In the genomic region with DNA sequence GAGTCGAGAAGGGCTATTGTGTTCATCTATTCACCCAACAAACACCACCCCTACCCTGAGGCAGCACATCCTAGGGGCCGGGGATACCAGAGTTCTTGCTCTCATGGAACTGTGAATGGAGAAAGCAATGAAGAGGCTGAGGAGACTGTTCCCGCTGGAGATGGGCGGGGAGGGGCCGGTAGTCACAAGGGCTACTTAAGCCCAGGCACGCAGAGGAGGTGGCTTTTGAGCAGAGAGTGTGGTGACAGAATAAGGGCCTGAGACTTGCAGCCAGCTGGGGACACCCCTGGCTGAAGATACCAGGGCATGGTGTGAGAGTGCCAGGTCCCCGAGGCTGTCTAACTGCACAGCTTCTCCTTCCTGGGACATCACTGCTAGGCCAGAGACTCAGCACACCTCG, we compare ENCODE assay signal across 23 cellular contexts.
"Had no signal": no experiment of that assay in that cellular context is flagged by ENCODE, and none has a peak within 500 bp of the region (broad histone marks: within the 10 kb centered on the region; RNA-seq: fewer than 3 reads in every experiment).

No MANE protein-coding gene starts in this region.

- H3K27me3 ChIP-seq: SJSA1 had no signal

- H3K36me3 ChIP-seq: adrenal gland, SJSA1 had no signal

- H3K27ac Mint-ChIP-seq: activated CD8-positive, alpha-beta T cell treated with anti-CD3 and anti-CD28 coated beads, Interleukin-2, amount 10 ng/mL, durations not matched to agents 7 days and 5 days; activated naive CD8-positive, alpha-beta T cell treated with anti-CD3 and anti-CD28 coated beads, Interleukin-2, amount 10 ng/mL, durations not matched to agents 7 days and 5 days; T-helper 1 cell treated with Interleukin-12 subunit alpha and Interleukin-12 subunit beta and Interleukin-4 antibody, amounts not matched to agents 30 μg/mL and 1 μg/mL, for 36 hours; WTC11 had no signal

- H3K4me3 Mint-ChIP-seq: activated CD8-positive, alpha-beta T cell treated with anti-CD3 and anti-CD28 coated beads, Interleukin-2, amount 10 ng/mL, durations not matched to agents 7 days and 5 days; activated naive CD8-positive, alpha-beta T cell treated with anti-CD3 and anti-CD28 coated beads, Interleukin-2, amount 10 ng/mL, durations not matched to agents 7 days and 5 days; T-helper 1 cell treated with Interleukin-12 subunit alpha and Interleukin-12 subunit beta and Interleukin-4 antibody, amounts not matched to agents 30 μg/mL and 1 μg/mL, for 36 hours; WTC11 had no signal

- H3K9me3 ChIP-seq: adrenal gland, SJSA1 had no signal

- H3K4me1 ChIP-seq: SJSA1 had no signal

- H3K9me3 Mint-ChIP-seq: WTC11 had no signal

- DNase-seq: activated CD4-positive, alpha-beta T cell treated with anti-CD3 and anti-CD28 coated beads for 48 hours; activated CD4-positive, alpha-beta T cell treated with anti-CD3 and anti-CD28 coated beads, Interleukin-2, amount 50 U/mL, for 4 hours; activated CD4-positive, CD25-positive, alpha-beta regulatory T cell treated with anti-CD3 and anti-CD28 coated beads, Interleukin-2, amount 50 U/mL, for 72 hours; activated CD8-positive, alpha-beta memory T cell treated with anti-CD3 and anti-CD28 coated beads, Interleukin-2, amount 50 U/mL, for 48 hours; activated CD8-positive, alpha-beta T cell treated with anti-CD3 and anti-CD28 coated beads, Interleukin-2, amount 10 ng/mL, durations not matched to agents 7 days and 5 days; activated naive CD4-positive, alpha-beta T cell treated with anti-CD3 and anti-CD28 coated beads, Interleukin-2, amount 50 U/mL, for 16 hours; activated naive CD8-positive, alpha-beta T cell treated with anti-CD3 and anti-CD28 coated beads, Interleukin-2, amount 10 ng/mL, durations not matched to agents 7 days and 5 days; activated T-cell treated with anti-CD3 and anti-CD28 coated beads, Interleukin-2, amount 50 U/mL, for 1 hour; adrenal gland; anterior cingulate cortex; KG1; NCI-H1048; NCI-H1417; NCI-H1694; NCI-H2029; NCI-H2107; NCI-H446; NCI-H524; PC-3; SHP77 had no signal

- H3K27ac ChIP-seq: adrenal gland, SJSA1 had no signal

- H3K4me3 ChIP-seq: adrenal gland, SJSA1 had no signal
